Comparison of ENCODE assay signal across 8 cellular contexts in genomic region chr1:98045211-98046030, GRCh38.
A peak's percentile ranks its signal among the peaks of the same experiment; 100 is the strongest.
DNase-seq lines count a peak whose midpoint lies in the region; ATAC-seq and TF ChIP-seq lines count a peak whose summit lies in the region.

No MANE protein-coding gene starts in this region.

- H3K9me3 ChIP-seq in breast epithelium (no peaks in the 10 kb centered on the region), thoracic aorta (no peaks in the 10 kb centered on the region)

- H3K27ac ChIP-seq in breast epithelium = no peak overlapping the region
- no peak overlapping the region for H3K27ac ChIP-seq in thoracic aorta

- peak overlapping the region; percentile 38 to 68 (median 43) for H3K4me3 ChIP-seq in breast epithelium
- peak overlapping the region; percentile 69 for H3K4me3 ChIP-seq in thoracic aorta

- peaks cover 0 to 3% of the 10 kb centered on the region in 2 donors for H3K4me1 ChIP-seq in breast epithelium
- H3K4me1 ChIP-seq in thoracic aorta (ENCODE audit: control insufficient read depth in 1 of 2, low read depth in 2 of 2) = peaks cover 14 to 15% of the 10 kb centered on the region in 2 donors

- H3K27me3 ChIP-seq in breast epithelium (peaks cover 0 to 55% of the 10 kb centered on the region in 2 donors), thoracic aorta (replicated peaks; ENCODE audit: insufficient read depth) (no peaks in the 10 kb centered on the region)

- no peak for TF ChIP-seq CTCF in breast epithelium (IDR thresholded peaks at IDR 0.05)
- TF ChIP-seq CTCF in thoracic aorta (IDR thresholded peaks at IDR 0.05) = no peak

- ATAC-seq in thoracic aorta (ENCODE audit: insufficient number of reproducible peaks, low FRiP score, low read depth) = no peak
- no peak for ATAC-seq in GM21619 (IDR thresholded peaks at IDR 0.05; ENCODE audit: unreplicated experiment)
- no peak for ATAC-seq in HG02798 (IDR thresholded peaks at IDR 0.05; ENCODE audit: poor library complexity, unreplicated experiment)

- H3K36me3 ChIP-seq in breast epithelium = no peaks in the 10 kb centered on the region
- H3K36me3 ChIP-seq in thoracic aorta = no peaks in the 10 kb centered on the region

- no peak for TF ChIP-seq POLR2A in breast epithelium (IDR thresholded peaks at IDR 0.05)

- intact Hi-C loops in breast epithelium (cut with DNase I; ENCODE audit: low total_unique reads) = loop anchor here (5.0 kb wide), 1 partner anchor 803 kb away; no protein-coding TSS in a partner anchor

- in situ Hi-C loops in G401 (cut with HindIII; ENCODE audit: low sequenced_read_pairs) = no loop called here

- DNase-seq in AG08396 (ENCODE audit: low spot score) (peak; percentile 65), HuH-7.5 (ENCODE audit: low spot score) (peak; percentile 25), breast epithelium (ENCODE audit: low spot score in 2 of 2) (no peak), kidney tubule cell (ENCODE audit: low spot score) (peak; percentile 33), thoracic aorta (ENCODE audit: low spot score) (no peak), G401 (ENCODE audit: low spot score) (no peak)

Comparison
In these comparisons a context has a peak if more than half of its experiments do, and no peak if none do; other contexts are left out.
1. DNase-seq: peak in AG08396 (single experiment), HuH-7.5 (single experiment) and kidney tubule cell (single experiment); none in breast epithelium (0 of 2), thoracic aorta (single experiment) and G401 (single experiment).